Comparison of ENCODE assay signal across 13 cellular contexts in genomic region chr13:40102360-40102727, GRCh38.
DNase-seq lines count a peak whose midpoint lies in the region; ATAC-seq and TF ChIP-seq lines count a peak whose summit lies in the region.
"Had no signal": no experiment of that assay in that cellular context is flagged by ENCODE, and none has a peak within 500 bp of the region (broad histone marks: within the 10 kb centered on the region; RNA-seq: fewer than 3 reads in every experiment).

No MANE protein-coding gene starts in this region.

- no peaks in the 10 kb centered on the region for H3K36me3 Mint-ChIP-seq in activated naive CD4-positive, alpha-beta T cell treated with anti-CD3 and anti-CD28 coated beads, Interleukin-2, amount 50 U/mL, for 24 hours
- peaks cover 4% of the 10 kb centered on the region for H3K36me3 Mint-ChIP-seq in activated naive CD8-positive, alpha-beta T cell
- H3K36me3 Mint-ChIP-seq in stimulated activated naive CD8-positive, alpha-beta T cell treated with anti-CD3 and anti-CD28 coated beads, Interleukin-15, Interleukin-2, amounts not matched to agents 100 ng/mL and 50 ng/mL, for 24 hours (ENCODE audit: low read depth): peaks cover 16% of the 10 kb centered on the region
- H3K36me3 Mint-ChIP-seq: neural progenitor cell had no signal

- H3K27ac ChIP-seq in ascending aorta: no peak overlapping the region
- H3K27ac ChIP-seq: neural progenitor cell had no signal

- no peaks in the 10 kb centered on the region for H3K27me3 Mint-ChIP-seq in activated naive CD4-positive, alpha-beta T cell treated with anti-CD3 and anti-CD28 coated beads, Interleukin-2, amount 50 U/mL, for 24 hours
- no peaks in the 10 kb centered on the region for H3K27me3 Mint-ChIP-seq in activated naive CD8-positive, alpha-beta T cell
- no peaks in the 10 kb centered on the region for H3K27me3 Mint-ChIP-seq in stimulated activated naive CD8-positive, alpha-beta T cell treated with anti-CD3 and anti-CD28 coated beads, Interleukin-15, Interleukin-2, amounts not matched to agents 100 ng/mL and 50 ng/mL, for 24 hours

- H3K27me3 ChIP-seq in ascending aorta: no peaks in the 10 kb centered on the region
- H3K27me3 ChIP-seq: neural progenitor cell had no signal

- no peak for TF ChIP-seq CTCF in ascending aorta (IDR thresholded peaks at IDR 0.05)

- H3K36me3 ChIP-seq in ascending aorta: no peaks in the 10 kb centered on the region
- H3K36me3 ChIP-seq: neural progenitor cell had no signal

- H3K9me3 Mint-ChIP-seq in activated naive CD4-positive, alpha-beta T cell treated with anti-CD3 and anti-CD28 coated beads, Interleukin-2, amount 50 U/mL, for 24 hours: peaks cover 6% of the 10 kb centered on the region
- H3K9me3 Mint-ChIP-seq in activated naive CD8-positive, alpha-beta T cell (ENCODE audit: low read depth): peaks cover 3% of the 10 kb centered on the region
- peaks cover 13% of the 10 kb centered on the region for H3K9me3 Mint-ChIP-seq in stimulated activated naive CD8-positive, alpha-beta T cell treated with anti-CD3 and anti-CD28 coated beads, Interleukin-15, Interleukin-2, amounts not matched to agents 100 ng/mL and 50 ng/mL, for 24 hours

- peak overlapping the region; percentile 98 for H3K27ac Mint-ChIP-seq in activated naive CD4-positive, alpha-beta T cell treated with anti-CD3 and anti-CD28 coated beads, Interleukin-2, amount 50 U/mL, for 24 hours
- H3K27ac Mint-ChIP-seq in activated naive CD8-positive, alpha-beta T cell: peak overlapping the region; percentile 95
- H3K27ac Mint-ChIP-seq in stimulated activated naive CD8-positive, alpha-beta T cell treated with anti-CD3 and anti-CD28 coated beads, Interleukin-15, Interleukin-2, amounts not matched to agents 100 ng/mL and 50 ng/mL, for 24 hours: peak overlapping the region; percentile 95
- H3K27ac Mint-ChIP-seq: neural progenitor cell had no signal

- no peak for DNase-seq in activated naive CD4-positive, alpha-beta T cell (lab: John Stamatoyannopoulos, UW)
- DNase-seq in ascending aorta (ENCODE audit: low spot score in 2 of 2): no peak
- no peak for DNase-seq in SIG-M5 (lab: John Stamatoyannopoulos, UW)
- DNase-seq in head of caudate nucleus: no peak
- DNase-seq: AML-193, GOT3, KBM-7, NCI-H187 treated with DMSO at 0.1 percent for 48 hours had no signal

- H3K9me3 ChIP-seq in ascending aorta: no peaks in the 10 kb centered on the region

- no peak overlapping the region for H3K4me3 ChIP-seq in ascending aorta
- H3K4me3 ChIP-seq: neural progenitor cell had no signal

- H3K4me1 ChIP-seq in ascending aorta: no peaks in the 10 kb centered on the region
- H3K4me1 ChIP-seq: neural progenitor cell had no signal

- H3K4me3 Mint-ChIP-seq in activated naive CD4-positive, alpha-beta T cell treated with anti-CD3 and anti-CD28 coated beads, Interleukin-2, amount 50 U/mL, for 24 hours: peak overlapping the region; percentile 81
- H3K4me3 Mint-ChIP-seq in activated naive CD8-positive, alpha-beta T cell: peak overlapping the region; percentile 73
- peak overlapping the region; percentile 59 for H3K4me3 Mint-ChIP-seq in stimulated activated naive CD8-positive, alpha-beta T cell treated with anti-CD3 and anti-CD28 coated beads, Interleukin-15, Interleukin-2, amounts not matched to agents 100 ng/mL and 50 ng/mL, for 24 hours
- H3K4me3 Mint-ChIP-seq: neural progenitor cell had no signal

- ATAC-seq in HG03039 (IDR thresholded peaks at IDR 0.05; ENCODE audit: unreplicated experiment): peak; percentile 10

- H3K4me1 Mint-ChIP-seq in activated naive CD4-positive, alpha-beta T cell treated with anti-CD3 and anti-CD28 coated beads, Interleukin-2, amount 50 U/mL, for 24 hours: peaks cover 44% of the 10 kb centered on the region
- H3K4me1 Mint-ChIP-seq in activated naive CD8-positive, alpha-beta T cell (ENCODE audit: low read depth): peaks cover 31% of the 10 kb centered on the region
- peaks cover 43% of the 10 kb centered on the region for H3K4me1 Mint-ChIP-seq in stimulated activated naive CD8-positive, alpha-beta T cell treated with anti-CD3 and anti-CD28 coated beads, Interleukin-15, Interleukin-2, amounts not matched to agents 100 ng/mL and 50 ng/mL, for 24 hours (ENCODE audit: low read depth)

- intact Hi-C loops in ascending aorta (cut with DNase I): no loop called here
- intact Hi-C loops in head of caudate nucleus (cut with DNase I): no loop called here
